In genomic region chr19:1214862-1215731, GRCh38 we compare ENCODE assay signal across 8 cellular contexts. TPM values are rescaled to one million over a fixed set of nuclear protein-coding genes. Genes with fewer than 3 reads are reported as not detected.
DNase-seq lines count a peak whose midpoint lies in the region; ATAC-seq, FAIRE-seq and TF ChIP-seq lines count a peak whose summit lies in the region.

No MANE protein-coding gene starts in this region.

- no peak overlapping the region for H3K4me3 ChIP-seq in K562
- H3K4me3 ChIP-seq in skin epidermis: no peak overlapping the region

- H3K9me3 ChIP-seq in K562 (replicated peaks; ENCODE audit: control insufficient read depth, insufficient read depth, low read depth, low read length): no peaks in the 10 kb centered on the region

- no peak for TF ChIP-seq EP300 in K562 (IDR thresholded peaks at IDR 0.05; ENCODE audit: low read length)

- H3K4me1 Mint-ChIP-seq in naive thymus-derived CD8-positive, alpha-beta T cell: peaks cover 14 to 37% (median 24%) of the 10 kb centered on the region in 4 donors
- peaks cover 22% of the 10 kb centered on the region for H3K4me1 Mint-ChIP-seq in stimulated activated memory B cell treated with anti-CD40 and anti-IgM and Interleukin-4, amounts not matched to agents 10 μg/mL and 1 μg/mL and 100 μg/mL, for 72 hours

- H3K9ac ChIP-seq in K562 (ENCODE audit: insufficient read depth in 1 of 2, low read depth in 2 of 2, low read length in 2 of 2): peak overlapping the region in 1 of 2 experiments; percentile 11; a peak in 2 of 4 replicates

- intact Hi-C loops in K562 (cut with micrococcal nuclease): no loop called here

- TF ChIP-seq RAD21 in K562 (CRISPR knock-in tag; conservative IDR thresholded peaks at IDR 0.05 in 1 of 2, IDR thresholded peaks at IDR 0.05 in 1 of 2): no peak

- POLR2A ChIA-PET in K562 (lab: Yijun Ruan, JAX): interaction anchor here (0.5 to 0.8 kb wide), 6 partner anchors 29 to 213 kb away, joined by 3 to 5 read pairs (median 3); partner anchors contain the start of gene GPX4
- POLR2A ChIA-PET in naive thymus-derived CD8-positive, alpha-beta T cell (lab: Charles Lee): interaction anchor here (1.5 kb wide), 1 partner anchor 12 kb away, joined by 7 read pairs; no protein-coding TSS in a partner anchor

- no peaks in the 10 kb centered on the region for H3K27me3 ChIP-seq in K562 (ENCODE audit: control insufficient read depth in 2 of 2, insufficient read depth in 2 of 2, low read length in 2 of 2)

- 90% methylated on average over 25 of the region's 26 CpGs for WGBS in K562 (ENCODE audit: insufficient coverage, low coverage, missing lambda C conversion rate)

- CTCF ChIA-PET in K562 (lab: Yijun Ruan, JAX; ENCODE audit: low intra/inter-chr PET ratio): interaction anchor here (0.6 kb wide), 1 partner anchor 73 kb away, joined by 4 read pairs; no protein-coding TSS in a partner anchor

- no peaks in the 10 kb centered on the region for H3K9me3 Mint-ChIP-seq in naive thymus-derived CD8-positive, alpha-beta T cell
- no peaks in the 10 kb centered on the region for H3K9me3 Mint-ChIP-seq in stimulated activated memory B cell treated with anti-CD40 and anti-IgM and Interleukin-4, amounts not matched to agents 10 μg/mL and 1 μg/mL and 100 μg/mL, for 72 hours

- DNase-seq in H4 (ENCODE audit: low spot score) (peak; percentile 77), K562 (ENCODE audit: extremely low read depth in 1 of 4, low spot score in 3 of 4) (no peak), hypothalamus (lab: John Stamatoyannopoulos, UW) (peak in 44 of 51 donors; percentile 16 to 80 (median 65)), SKM-1 (lab: John Stamatoyannopoulos, UW; ENCODE audit: unreplicated experiment) (no peak)
- no peak for DNase-seq in naive thymus-derived CD8-positive, alpha-beta T cell

- H3K4me1 ChIP-seq in K562 (replicated peaks in 1 of 2; ENCODE audit: control insufficient read depth in 2 of 2, insufficient read depth in 2 of 2, low read length in 2 of 2): peaks cover 16 to 75% of the 10 kb centered on the region in 2 experiments; a peak in 4 of 5 replicates

- H3K27me3 Mint-ChIP-seq in naive thymus-derived CD8-positive, alpha-beta T cell: no peaks in the 10 kb centered on the region
- no peaks in the 10 kb centered on the region for H3K27me3 Mint-ChIP-seq in stimulated activated memory B cell treated with anti-CD40 and anti-IgM and Interleukin-4, amounts not matched to agents 10 μg/mL and 1 μg/mL and 100 μg/mL, for 72 hours

- H3K36me3 Mint-ChIP-seq in naive thymus-derived CD8-positive, alpha-beta T cell: peaks cover 0 to 20% (median 0%) of the 10 kb centered on the region in 3 donors
- H3K36me3 Mint-ChIP-seq in stimulated activated memory B cell treated with anti-CD40 and anti-IgM and Interleukin-4, amounts not matched to agents 10 μg/mL and 1 μg/mL and 100 μg/mL, for 72 hours: peaks cover 13% of the 10 kb centered on the region

- in situ Hi-C loops in K562 (cut with MboI): no loop called here

- BruUV-seq in K562 (replicated peaks; lab: Mats Ljungman, UMichigan): no TSS peak

- no peak overlapping the region for H2AFZ ChIP-seq in K562 (ENCODE audit: low read depth, low read length)

- no peak for TF ChIP-seq CTCF in K562 (IDR thresholded peaks at IDR 0.05 in 2 of 3, conservative IDR thresholded peaks at IDR 0.05 in 1 of 3; ENCODE audit: insufficient read depth in 2 of 3, low read depth in 1 of 3, low read length in 3 of 3)

- no peak overlapping the region for H3K4me2 ChIP-seq in K562 (ENCODE audit: insufficient read depth, low read length)

- peaks cover 92% of the 10 kb centered on the region for H3K79me2 ChIP-seq in K562 (ENCODE audit: control insufficient read depth, insufficient read depth, low read length)

- ATAC-seq in K562 (no peak), HG03196 (IDR thresholded peaks at IDR 0.05; ENCODE audit: unreplicated experiment) (no peak)
- ATAC-seq in naive thymus-derived CD8-positive, alpha-beta T cell: no peak
- ATAC-seq in stimulated activated memory B cell treated with anti-CD40 and anti-IgM and Interleukin-4, amounts not matched to agents 10 μg/mL and 1 μg/mL and 100 μg/mL, for 72 hours: no peak

- peaks cover 18% of the 10 kb centered on the region for H3K9me1 ChIP-seq in K562 (ENCODE audit: control insufficient read depth, insufficient read depth, low read length)

- H3K27ac Mint-ChIP-seq in naive thymus-derived CD8-positive, alpha-beta T cell: peak overlapping the region in 3 of 10 donors; percentile 61 to 78 (median 70)
- no peak overlapping the region for H3K27ac Mint-ChIP-seq in stimulated activated memory B cell treated with anti-CD40 and anti-IgM and Interleukin-4, amounts not matched to agents 10 μg/mL and 1 μg/mL and 100 μg/mL, for 72 hours

- no peak for FAIRE-seq in K562 (lab: Jason Lieb, UNC)

- H3K27ac ChIP-seq in K562 (ENCODE audit: extremely low read depth, low read depth, low read length) (no peak overlapping the region), skin epidermis (peak overlapping the region in 20 of 21 experiments; percentile 60 to 91 (median 82))

- peaks cover 73% of the 10 kb centered on the region; the same call in 2 of the 3 replicates for H3K36me3 ChIP-seq in K562 (ENCODE audit: control insufficient read depth, insufficient read depth, low read length)

- peak overlapping the region in 1 of 10 donors; percentile 38 for H3K4me3 Mint-ChIP-seq in naive thymus-derived CD8-positive, alpha-beta T cell
- H3K4me3 Mint-ChIP-seq in stimulated activated memory B cell treated with anti-CD40 and anti-IgM and Interleukin-4, amounts not matched to agents 10 μg/mL and 1 μg/mL and 100 μg/mL, for 72 hours: no peak overlapping the region

- peaks cover 62% of the 10 kb centered on the region for H4K20me1 ChIP-seq in K562 (replicated peaks; ENCODE audit: control insufficient read depth, insufficient read depth, low read length)

- no peak for TF ChIP-seq POLR2A in K562 (conservative IDR thresholded peaks at IDR 0.05)

RNA-seq across cellular contexts. Expression of gene STK11, which starts 9.5 kb away (rescaled TPM):
- total RNA-seq in H4 (2014; rRNA removed; shearing (Covaris generic)): 17.4 and 28.7 TPM in 2 replicates
- 76.0 and 175 TPM in 2 replicates for total RNA-seq in K562 (2011; cell fraction: chromatin; rRNA removed; ENCODE audit: low replicate concordance)
- total RNA-seq in K562 (2011; cell fraction: nucleolus; rRNA removed): 128 and 133 TPM in 2 replicates
- total RNA-seq in K562 (2011; cell fraction: nucleoplasm; rRNA removed): 58.7 and 79.5 TPM in 2 replicates
- total RNA-seq in K562 (2014; rRNA removed) (96.5 and 102 TPM in 2 replicates), K562 (2014; rRNA removed; fragmentation: Illumina TruSeq; extraction: Trizol) (28.9 and 31.7 TPM in 2 replicates), K562 (2015; rRNA removed; fragmentation: Illumina TruSeq; extraction: Trizol) (40.6 and 43.2 TPM in 2 replicates), K562 (2021) (76.3 and 89.6 TPM in 2 replicates)
- polyA plus RNA-seq in K562 (2011; rRNA removed) (31.2 and 34.3 TPM in 2 replicates), K562 (2014; fragmentation: Illumina TruSeq; extraction: Trizol) (22.0 and 39.1 TPM in 2 replicates), K562 (2014; fragmentation: Nextera tagmentation; extraction: Ambion mirVana) (under 1 TPM; 0.15 to 1.00 TPM), K562 (2014; rRNA removed) (69.4 and 79.9 TPM in 2 replicates)
- polyA plus RNA-seq in K562 (2011; cell fraction: cytosol; rRNA removed): 37.0 and 67.8 TPM in 2 replicates
- polyA plus RNA-seq in K562 (2011; cell fraction: nucleus; rRNA removed): 127 and 182 TPM in 2 replicates
- 49.5 and 76.3 TPM in 2 replicates for polyA plus RNA-seq in K562 (2012)
- 38.2 and 43.6 TPM in 2 replicates for polyA minus RNA-seq in K562 (2011; rRNA and poly(A)+ RNA removed)
- 33.9 and 37.0 TPM in 2 replicates for polyA minus RNA-seq in K562 (2011; cell fraction: cytosol; rRNA and poly(A)+ RNA removed)
- 34.3 and 36.1 TPM in 2 replicates for polyA minus RNA-seq in K562 (2011; cell fraction: nucleus; rRNA and poly(A)+ RNA removed)
- total RNA-seq in naive thymus-derived CD8-positive, alpha-beta T cell: 10 to 100 TPM; 91.5 to 96.0 TPM
- polyA plus RNA-seq in naive thymus-derived CD8-positive, alpha-beta T cell: 10 to 100 TPM; 12.3 to 43.9 (median 20.3) TPM

RNA-seq across cellular contexts. Expression of gene CBARP, which starts 22.7 kb away (rescaled TPM):
- 0.37 and 1.2 TPM in 2 replicates for total RNA-seq in H4 (2014; rRNA removed; shearing (Covaris generic))
- 2.8 and 13.5 TPM in 2 replicates for total RNA-seq in K562 (2011; cell fraction: chromatin; rRNA removed; ENCODE audit: low replicate concordance)
- total RNA-seq in K562 (2011; cell fraction: nucleolus; rRNA removed): 11.4 and 15.2 TPM in 2 replicates
- total RNA-seq in K562 (2011; cell fraction: nucleoplasm; rRNA removed): 4.2 and 6.2 TPM in 2 replicates
- total RNA-seq in K562 (2014; rRNA removed) (3.7 and 3.8 TPM in 2 replicates), K562 (2014; rRNA removed; fragmentation: Illumina TruSeq; extraction: Trizol) (0.18 TPM in 1 of 2 replicates, not detected in the other), K562 (2015; rRNA removed; fragmentation: Illumina TruSeq; extraction: Trizol) (1.3 and 1.4 TPM in 2 replicates), K562 (2021) (6.6 and 8.9 TPM in 2 replicates)
- polyA plus RNA-seq in K562 (2011; rRNA removed) (0.98 and 1.2 TPM in 2 replicates), K562 (2014; fragmentation: Illumina TruSeq; extraction: Trizol) (0.25 and 2.3 TPM in 2 replicates), K562 (2014; fragmentation: Nextera tagmentation; extraction: Ambion mirVana) (under 1 TPM in 1 of 2 experiments, not detected in 1; 0.03 TPM), K562 (2014; rRNA removed) (5.8 and 6.3 TPM in 2 replicates)
- polyA plus RNA-seq in K562 (2011; cell fraction: cytosol; rRNA removed): 0.84 and 4.5 TPM in 2 replicates
- polyA plus RNA-seq in K562 (2011; cell fraction: nucleus; rRNA removed): 8.2 and 25.4 TPM in 2 replicates
- 3.1 and 3.3 TPM in 2 replicates for polyA plus RNA-seq in K562 (2012)
- polyA minus RNA-seq in K562 (2011; rRNA and poly(A)+ RNA removed): 0.11 and 0.15 TPM in 2 replicates
- 2.9 and 3.0 TPM in 2 replicates for polyA minus RNA-seq in K562 (2011; cell fraction: cytosol; rRNA and poly(A)+ RNA removed)
- 3.0 and 3.8 TPM in 2 replicates for polyA minus RNA-seq in K562 (2011; cell fraction: nucleus; rRNA and poly(A)+ RNA removed)
- total RNA-seq in naive thymus-derived CD8-positive, alpha-beta T cell: not detected
- not detected for polyA plus RNA-seq in naive thymus-derived CD8-positive, alpha-beta T cell

RNA-seq across cellular contexts. Expression of gene ATP5F1D, which starts 26.5 kb away (rescaled TPM):
- total RNA-seq in H4 (2014; rRNA removed; shearing (Covaris generic)): 34.9 and 37.0 TPM in 2 replicates
- 42.1 and 110 TPM in 2 replicates for total RNA-seq in K562 (2011; cell fraction: chromatin; rRNA removed; ENCODE audit: low replicate concordance)
- 116 and 129 TPM in 2 replicates for total RNA-seq in K562 (2011; cell fraction: nucleolus; rRNA removed)
- total RNA-seq in K562 (2011; cell fraction: nucleoplasm; rRNA removed): 74.0 and 85.6 TPM in 2 replicates
- total RNA-seq in K562 (2014; rRNA removed) (135 and 145 TPM in 2 replicates), K562 (2014; rRNA removed; fragmentation: Illumina TruSeq; extraction: Trizol) (3.9 and 4.6 TPM in 2 replicates), K562 (2015; rRNA removed; fragmentation: Illumina TruSeq; extraction: Trizol) (65.2 and 73.0 TPM in 2 replicates), K562 (2021) (409 and 434 TPM in 2 replicates)
- polyA plus RNA-seq in K562 (2011; rRNA removed) (36.8 and 58.7 TPM in 2 replicates), K562 (2014; fragmentation: Illumina TruSeq; extraction: Trizol) (18.7 and 106 TPM in 2 replicates), K562 (2014; fragmentation: Nextera tagmentation; extraction: Ambion mirVana) (10 to 100 TPM in 1 of 2 experiments, 1 to 10 TPM in 1; 9.7 to 23.3 TPM), K562 (2014; rRNA removed) (233 and 236 TPM in 2 replicates)
- 119 and 471 TPM in 2 replicates for polyA plus RNA-seq in K562 (2011; cell fraction: cytosol; rRNA removed)
- 90.5 and 137 TPM in 2 replicates for polyA plus RNA-seq in K562 (2011; cell fraction: nucleus; rRNA removed)
- 278 and 318 TPM in 2 replicates for polyA plus RNA-seq in K562 (2012)
- 16.5 and 29.9 TPM in 2 replicates for polyA minus RNA-seq in K562 (2011; rRNA and poly(A)+ RNA removed)
- polyA minus RNA-seq in K562 (2011; cell fraction: cytosol; rRNA and poly(A)+ RNA removed): 115 and 175 TPM in 2 replicates
- 28.8 and 35.8 TPM in 2 replicates for polyA minus RNA-seq in K562 (2011; cell fraction: nucleus; rRNA and poly(A)+ RNA removed)
- total RNA-seq in naive thymus-derived CD8-positive, alpha-beta T cell: 10 to 100 TPM; 83.9 to 89.0 TPM
- 100 to 1,000 TPM; 214 to 264 (median 262) TPM for polyA plus RNA-seq in naive thymus-derived CD8-positive, alpha-beta T cell

RNA-seq across cellular contexts. Expression of gene MIDN, which starts 33.3 kb away (rescaled TPM):
- total RNA-seq in H4 (2014; rRNA removed; shearing (Covaris generic)): 2.4 and 4.2 TPM in 2 replicates
- 30.7 and 106 TPM in 2 replicates for total RNA-seq in K562 (2011; cell fraction: chromatin; rRNA removed; ENCODE audit: low replicate concordance)
- 81.7 and 90.7 TPM in 2 replicates for total RNA-seq in K562 (2011; cell fraction: nucleolus; rRNA removed)
- total RNA-seq in K562 (2011; cell fraction: nucleoplasm; rRNA removed): 55.1 and 88.1 TPM in 2 replicates
- 13.5 and 20.8 TPM in 2 replicates for total RNA-seq in K562 (2014; rRNA removed)
- 3.9 and 4.8 TPM in 2 replicates for total RNA-seq in K562 (2014; rRNA removed; fragmentation: Illumina TruSeq; extraction: Trizol)
- total RNA-seq in K562 (2015; rRNA removed; fragmentation: Illumina TruSeq; extraction: Trizol): 10.1 and 11.0 TPM in 2 replicates
- total RNA-seq in K562 (2021): 120 and 121 TPM in 2 replicates
- polyA plus RNA-seq in K562 (2011; rRNA removed): 7.0 and 10.2 TPM in 2 replicates
- 14.0 and 26.8 TPM in 2 replicates for polyA plus RNA-seq in K562 (2011; cell fraction: cytosol; rRNA removed)
- polyA plus RNA-seq in K562 (2011; cell fraction: nucleus; rRNA removed): 44.8 and 87.0 TPM in 2 replicates
- polyA plus RNA-seq in K562 (2012): 29.5 and 39.8 TPM in 2 replicates
- 20.5 and 38.3 TPM in 2 replicates for polyA plus RNA-seq in K562 (2014; fragmentation: Illumina TruSeq; extraction: Trizol)
- 1 to 10 TPM in 1 of 2 experiments, under 1 TPM in 1; 0.17 to 1.5 TPM for polyA plus RNA-seq in K562 (2014; fragmentation: Nextera tagmentation; extraction: Ambion mirVana)
- polyA plus RNA-seq in K562 (2014; rRNA removed): 41.3 and 44.6 TPM in 2 replicates
- 2.7 and 3.0 TPM in 2 replicates for polyA minus RNA-seq in K562 (2011; rRNA and poly(A)+ RNA removed)
- polyA minus RNA-seq in K562 (2011; cell fraction: cytosol; rRNA and poly(A)+ RNA removed): 29.9 and 43.2 TPM in 2 replicates
- polyA minus RNA-seq in K562 (2011; cell fraction: nucleus; rRNA and poly(A)+ RNA removed): 28.0 and 34.2 TPM in 2 replicates
- total RNA-seq in naive thymus-derived CD8-positive, alpha-beta T cell: 10 to 100 TPM; 31.2 to 35.4 TPM
- polyA plus RNA-seq in naive thymus-derived CD8-positive, alpha-beta T cell: 1 to 10 TPM; 1.1 to 8.2 (median 6.6) TPM

RNA-seq across cellular contexts. Expression of gene SBNO2, which starts 41.0 kb away (rescaled TPM):
- 8.6 and 14.8 TPM in 2 replicates for total RNA-seq in H4 (2014; rRNA removed; shearing (Covaris generic))
- 26.2 and 103 TPM in 2 replicates for total RNA-seq in K562 (2011; cell fraction: chromatin; rRNA removed; ENCODE audit: low replicate concordance)
- total RNA-seq in K562 (2011; cell fraction: nucleolus; rRNA removed): 64.1 and 67.7 TPM in 2 replicates
- 28.6 and 30.7 TPM in 2 replicates for total RNA-seq in K562 (2011; cell fraction: nucleoplasm; rRNA removed)
- total RNA-seq in K562 (2014; rRNA removed): 18.6 and 23.1 TPM in 2 replicates
- total RNA-seq in K562 (2014; rRNA removed; fragmentation: Illumina TruSeq; extraction: Trizol): 4.0 and 6.3 TPM in 2 replicates
- total RNA-seq in K562 (2015; rRNA removed; fragmentation: Illumina TruSeq; extraction: Trizol): 6.7 and 7.8 TPM in 2 replicates
- 46.2 and 49.0 TPM in 2 replicates for total RNA-seq in K562 (2021)
- polyA plus RNA-seq in K562 (2011; rRNA removed): 6.7 and 9.3 TPM in 2 replicates
- polyA plus RNA-seq in K562 (2011; cell fraction: cytosol; rRNA removed): 7.4 and 14.1 TPM in 2 replicates
- polyA plus RNA-seq in K562 (2011; cell fraction: nucleus; rRNA removed): 45.7 and 79.0 TPM in 2 replicates
- polyA plus RNA-seq in K562 (2012): 20.3 and 27.1 TPM in 2 replicates
- 5.2 and 13.0 TPM in 2 replicates for polyA plus RNA-seq in K562 (2014; fragmentation: Illumina TruSeq; extraction: Trizol)
- under 1 TPM; 0.01 to 0.04 TPM for polyA plus RNA-seq in K562 (2014; fragmentation: Nextera tagmentation; extraction: Ambion mirVana)
- 21.5 and 23.1 TPM in 2 replicates for polyA plus RNA-seq in K562 (2014; rRNA removed)
- polyA minus RNA-seq in K562 (2011; rRNA and poly(A)+ RNA removed): 3.7 and 8.1 TPM in 2 replicates
- 16.7 and 22.1 TPM in 2 replicates for polyA minus RNA-seq in K562 (2011; cell fraction: cytosol; rRNA and poly(A)+ RNA removed)
- polyA minus RNA-seq in K562 (2011; cell fraction: nucleus; rRNA and poly(A)+ RNA removed): 20.7 and 21.3 TPM in 2 replicates
- 10 to 100 TPM; 69.7 to 82.4 TPM for total RNA-seq in naive thymus-derived CD8-positive, alpha-beta T cell
- polyA plus RNA-seq in naive thymus-derived CD8-positive, alpha-beta T cell: 1 to 10 TPM in 2 of 3 donors, under 1 TPM in 1; 0.68 to 2.3 (median 1.0) TPM

Comparison
In these comparisons a context has a peak if more than half of its experiments do, and no peak if none do; other contexts are left out.
1. DNase-seq: peak in H4 (single experiment) and hypothalamus (44 of 51); none in K562 (0 of 4), SKM-1 (single experiment) and naive thymus-derived CD8-positive, alpha-beta T cell (0 of 10).